Comparison of ENCODE assay signal across 14 cellular contexts in the genomic region with DNA sequence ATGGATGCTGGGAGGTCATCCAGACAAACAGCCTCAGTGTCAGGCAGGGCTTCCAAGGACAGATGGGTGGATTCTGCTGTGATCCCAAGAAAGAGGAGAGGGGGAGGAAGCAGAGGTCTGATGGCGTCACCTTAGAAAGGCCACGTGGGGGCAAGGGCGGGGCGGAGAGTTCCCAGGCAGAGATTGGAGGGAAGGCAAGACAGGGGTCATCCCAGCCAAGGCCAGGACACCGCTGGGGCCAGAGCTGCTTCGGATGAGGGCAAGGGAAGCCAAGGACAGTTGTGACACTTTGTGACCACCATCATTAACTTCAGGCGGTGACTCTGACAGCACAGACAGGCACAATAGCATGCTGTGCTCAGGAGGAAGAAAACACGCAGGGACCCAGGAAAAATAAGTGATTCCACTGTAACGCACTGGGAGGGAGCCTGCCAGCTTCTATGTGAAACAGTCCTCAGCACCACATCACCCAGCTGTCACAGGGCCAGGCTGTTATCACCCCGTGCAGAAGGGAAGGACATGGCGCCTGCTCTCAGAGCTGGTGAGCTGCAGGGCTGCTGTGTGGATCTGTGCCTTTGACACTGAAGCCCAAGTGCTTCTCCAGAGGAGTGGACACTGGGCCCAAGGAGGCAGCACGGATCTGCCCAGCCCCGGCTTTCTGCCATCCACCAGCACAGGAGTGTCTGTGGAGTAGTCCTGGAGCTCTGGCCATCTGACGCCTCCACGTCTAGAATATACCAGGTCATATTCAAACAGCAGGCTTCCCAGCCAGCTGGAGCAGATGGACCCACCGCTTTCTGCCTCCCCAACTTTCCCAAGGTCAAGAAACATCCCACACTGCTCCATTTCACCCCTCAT.
DNase-seq lines count a peak whose midpoint lies in the region; ATAC-seq and TF ChIP-seq lines count a peak whose summit lies in the region.
"Had no signal": no experiment of that assay in that cellular context is flagged by ENCODE, and none has a peak within 500 bp of the region (broad histone marks: within the 10 kb centered on the region; RNA-seq: fewer than 3 reads in every experiment).

No MANE protein-coding gene starts in this region.

- DNase-seq in activated CD4-positive, alpha-beta memory T cell treated with anti-CD3 and anti-CD28 coated beads, Interleukin-2, amount 10 ng/mL, durations not matched to agents 7 days and 5 days: peak; percentile 8
- no peak for DNase-seq in activated CD4-positive, alpha-beta memory T cell treated with anti-CD3 and anti-CD28 coated beads for 36 hours
- DNase-seq in esophagus muscularis mucosa (ENCODE audit: extremely low spot score) (peak; percentile 87), mucosa of descending colon (peak in 2 of 3 donors; percentile 6 to 14), ureter (ENCODE audit: low spot score) (peak; percentile 40), RKO (ENCODE audit: low spot score) (no peak), NCI-H446 (lab: John Stamatoyannopoulos, UW) (no peak)
- DNase-seq: activated CD4-positive, alpha-beta T cell treated with anti-CD3 and anti-CD28 coated beads, Interleukin-2, amount 50 U/mL, for 4 hours; activated naive CD4-positive, alpha-beta T cell treated with anti-CD3 and anti-CD28 coated beads, Interleukin-2, amount 10 ng/mL, durations not matched to agents 7 days and 5 days; NCI-H187 treated with DMSO at 0.1 percent for 48 hours; stimulated activated naive CD4-positive, alpha-beta T cell treated with Interleukin-2 at 50 U/mL for 16 hours had no signal

- no peak overlapping the region for H3K27ac ChIP-seq in esophagus muscularis mucosa (replicated peaks in 1 of 4)

- H3K9me3 ChIP-seq in esophagus muscularis mucosa (no peaks in the 10 kb centered on the region), mucosa of descending colon (no peaks in the 10 kb centered on the region)

- ATAC-seq in mucosa of descending colon (no peak), HG02571 (IDR thresholded peaks at IDR 0.05; ENCODE audit: unreplicated experiment) (no peak)
- ATAC-seq: GM23338; naive thymus-derived CD4-positive, alpha-beta T cell had no signal

- H3K27me3 Mint-ChIP-seq in activated CD4-positive, alpha-beta memory T cell treated with anti-CD3 and anti-CD28 coated beads, Interleukin-2, amount 10 ng/mL, durations not matched to agents 7 days and 5 days: peaks cover 3% of the 10 kb centered on the region
- H3K27me3 Mint-ChIP-seq in activated CD4-positive, alpha-beta memory T cell treated with anti-CD3 and anti-CD28 coated beads for 36 hours: peaks cover 8% of the 10 kb centered on the region

- no peaks in the 10 kb centered on the region for H3K27me3 ChIP-seq in esophagus muscularis mucosa

- POLR2A ChIA-PET in activated CD4-positive, alpha-beta memory T cell treated with anti-CD3 and anti-CD28 coated beads, Interleukin-2, amount 10 ng/mL, durations not matched to agents 7 days and 5 days (lab: Charles Lee): no interaction called here
- POLR2A ChIA-PET in activated CD4-positive, alpha-beta memory T cell treated with anti-CD3 and anti-CD28 coated beads for 36 hours (lab: Charles Lee): no interaction called here

- 77% methylated on average over 12 of the region's 16 CpGs for WGBS in esophagus muscularis mucosa

- peaks cover 0 to 4% (median 2%) of the 10 kb centered on the region in 4 donors for H3K4me1 ChIP-seq in esophagus muscularis mucosa
- H3K4me1 ChIP-seq in mucosa of descending colon (ENCODE audit: low read depth): no peaks in the 10 kb centered on the region

- H3K36me3 Mint-ChIP-seq in activated CD4-positive, alpha-beta memory T cell treated with anti-CD3 and anti-CD28 coated beads, Interleukin-2, amount 10 ng/mL, durations not matched to agents 7 days and 5 days (ENCODE audit: low read depth): no peaks in the 10 kb centered on the region
- H3K36me3 Mint-ChIP-seq in activated CD4-positive, alpha-beta memory T cell treated with anti-CD3 and anti-CD28 coated beads for 36 hours: no peaks in the 10 kb centered on the region
- H3K36me3 Mint-ChIP-seq: activated naive CD4-positive, alpha-beta T cell treated with anti-CD3 and anti-CD28 coated beads, Interleukin-2, amount 10 ng/mL, durations not matched to agents 7 days and 5 days; naive thymus-derived CD4-positive, alpha-beta T cell had no signal

- no peaks in the 10 kb centered on the region for H3K36me3 ChIP-seq in esophagus muscularis mucosa
- H3K36me3 ChIP-seq in mucosa of descending colon (ENCODE audit: low read depth): no peaks in the 10 kb centered on the region

- intact Hi-C loops in activated CD4-positive, alpha-beta memory T cell treated with anti-CD3 and anti-CD28 coated beads for 36 hours (cut with micrococcal nuclease): no loop called here
- intact Hi-C loops in esophagus muscularis mucosa (cut with DNase I) (no loop called here), mucosa of descending colon (cut with DNase I, micrococcal nuclease) (no loop called here)

- H3K4me1 Mint-ChIP-seq in activated CD4-positive, alpha-beta memory T cell treated with anti-CD3 and anti-CD28 coated beads, Interleukin-2, amount 10 ng/mL, durations not matched to agents 7 days and 5 days: peaks cover 9% of the 10 kb centered on the region
- H3K4me1 Mint-ChIP-seq in activated CD4-positive, alpha-beta memory T cell treated with anti-CD3 and anti-CD28 coated beads for 36 hours (ENCODE audit: low read depth): peaks cover 11% of the 10 kb centered on the region
- H3K4me1 Mint-ChIP-seq: activated naive CD4-positive, alpha-beta T cell treated with anti-CD3 and anti-CD28 coated beads, Interleukin-2, amount 10 ng/mL, durations not matched to agents 7 days and 5 days had no signal

- no peaks in the 10 kb centered on the region for H3K9me3 Mint-ChIP-seq in activated CD4-positive, alpha-beta memory T cell treated with anti-CD3 and anti-CD28 coated beads, Interleukin-2, amount 10 ng/mL, durations not matched to agents 7 days and 5 days
- H3K9me3 Mint-ChIP-seq in activated CD4-positive, alpha-beta memory T cell treated with anti-CD3 and anti-CD28 coated beads for 36 hours: no peaks in the 10 kb centered on the region
- H3K9me3 Mint-ChIP-seq: activated naive CD4-positive, alpha-beta T cell treated with anti-CD3 and anti-CD28 coated beads, Interleukin-2, amount 10 ng/mL, durations not matched to agents 7 days and 5 days; GM23338 had no signal

- TF ChIP-seq CTCF in esophagus muscularis mucosa (IDR thresholded peaks at IDR 0.05): no peak
- TF ChIP-seq CTCF in mucosa of descending colon (IDR thresholded peaks at IDR 0.05): no peak

- H3K4me3 ChIP-seq in esophagus muscularis mucosa (no peak overlapping the region), mucosa of descending colon (no peak overlapping the region)
- H3K4me3 ChIP-seq: GM23338 had no signal

- CTCF ChIA-PET in activated CD4-positive, alpha-beta memory T cell treated with anti-CD3 and anti-CD28 coated beads, Interleukin-2, amount 10 ng/mL, durations not matched to agents 7 days and 5 days (lab: Charles Lee): no interaction called here
- CTCF ChIA-PET in activated CD4-positive, alpha-beta memory T cell treated with anti-CD3 and anti-CD28 coated beads for 36 hours (lab: Charles Lee): no interaction called here

- no peak overlapping the region for H3K4me3 Mint-ChIP-seq in activated CD4-positive, alpha-beta memory T cell treated with anti-CD3 and anti-CD28 coated beads, Interleukin-2, amount 10 ng/mL, durations not matched to agents 7 days and 5 days
- H3K4me3 Mint-ChIP-seq in activated CD4-positive, alpha-beta memory T cell treated with anti-CD3 and anti-CD28 coated beads for 36 hours: no peak overlapping the region
- H3K4me3 Mint-ChIP-seq: activated naive CD4-positive, alpha-beta T cell treated with anti-CD3 and anti-CD28 coated beads, Interleukin-2, amount 10 ng/mL, durations not matched to agents 7 days and 5 days; GM23338; naive thymus-derived CD4-positive, alpha-beta T cell had no signal

- H3K27ac Mint-ChIP-seq in activated CD4-positive, alpha-beta memory T cell treated with anti-CD3 and anti-CD28 coated beads, Interleukin-2, amount 10 ng/mL, durations not matched to agents 7 days and 5 days: no peak overlapping the region
- H3K27ac Mint-ChIP-seq in activated CD4-positive, alpha-beta memory T cell treated with anti-CD3 and anti-CD28 coated beads for 36 hours: no peak overlapping the region
- H3K27ac Mint-ChIP-seq: activated naive CD4-positive, alpha-beta T cell treated with anti-CD3 and anti-CD28 coated beads, Interleukin-2, amount 10 ng/mL, durations not matched to agents 7 days and 5 days; GM23338 had no signal

- no peak for TF ChIP-seq POLR2A in esophagus muscularis mucosa (IDR thresholded peaks at IDR 0.05; ENCODE audit: low read depth)

- TF ChIP-seq EP300 in esophagus muscularis mucosa (IDR thresholded peaks at IDR 0.05): no peak

Comparison
In these comparisons a context has a peak if more than half of its experiments do, and no peak if none do; other contexts are left out.
1. DNase-seq: peak in activated CD4-positive, alpha-beta memory T cell treated with anti-CD3 and anti-CD28 coated beads, Interleukin-2, amount 10 ng/mL, durations not matched to agents 7 days and 5 days (single experiment), esophagus muscularis mucosa (single experiment), mucosa of descending colon (2 of 3) and ureter (single experiment); none in activated CD4-positive, alpha-beta memory T cell treated with anti-CD3 and anti-CD28 coated beads for 36 hours (single experiment), RKO (single experiment) and NCI-H446 (0 of 2).